In genomic region chr2:44479127-44479887, GRCh38 we compare ENCODE assay signal across 8 cellular contexts.
DNase-seq lines count a peak whose midpoint lies in the region; ATAC-seq, FAIRE-seq and TF ChIP-seq lines count a peak whose summit lies in the region.

No MANE protein-coding gene starts in this region.

- H3K79me2 ChIP-seq in SU-DHL-6 (ENCODE audit: insufficient read depth, low read length), result no peaks in the 10 kb centered on the region

- peak; percentile 97 for FAIRE-seq in GM18507 (lab: Jason Lieb, UNC)

- H3K36me3 ChIP-seq in SU-DHL-6 (ENCODE audit: low read length) (no peaks in the 10 kb centered on the region), kidney epithelial cell (ENCODE audit: control insufficient read depth, insufficient read depth, low read length) (no peaks in the 10 kb centered on the region)

- peaks cover 8% of the 10 kb centered on the region; the same call in 1 of the 2 replicates for H3F3A ChIP-seq in SU-DHL-6 (ENCODE audit: insufficient read depth)

- no peak overlapping the region for H3K4me3 ChIP-seq in SU-DHL-6 (ENCODE audit: insufficient read depth, low read length, poor library complexity, severe bottlenecking)
- H3K4me3 ChIP-seq in kidney epithelial cell (ENCODE audit: low read depth, low read length), result no peak overlapping the region

- peak; percentile 85 for ATAC-seq in HG03045 (IDR thresholded peaks at IDR 0.05; ENCODE audit: unreplicated experiment)
- peak; percentile 94 for ATAC-seq in central memory CD8-positive, alpha-beta T cell (replicated peaks; ENCODE audit: extremely low read depth, poor library complexity, severe bottlenecking)

- no peaks in the 10 kb centered on the region for H3K36me3 Mint-ChIP-seq in central memory CD8-positive, alpha-beta T cell (ENCODE audit: insufficient read depth)

- H3K27me3 ChIP-seq in SU-DHL-6 (ENCODE audit: low read length), result no peaks in the 10 kb centered on the region
- H3K27me3 ChIP-seq in kidney epithelial cell (ENCODE audit: control insufficient read depth, insufficient read depth, low read length), result no peaks in the 10 kb centered on the region

- no peaks in the 10 kb centered on the region for H3K27me3 Mint-ChIP-seq in central memory CD8-positive, alpha-beta T cell

- no peaks in the 10 kb centered on the region for H3K9me3 ChIP-seq in SU-DHL-6 (ENCODE audit: insufficient read depth, low read length)

- TF ChIP-seq CTCF in SU-DHL-6 (IDR thresholded peaks at IDR 0.05; ENCODE audit: insufficient read depth, low read length, poor library complexity, severe bottlenecking) (peak; percentile 99), kidney epithelial cell (IDR thresholded peaks at IDR 0.05; ENCODE audit: insufficient read depth, low read length, poor library complexity, severe bottlenecking) (peak; percentile 100)

- DNase-seq in AG20443 (ENCODE audit: low spot score) (peak; percentile 81), GM18507 (ENCODE audit: extremely low spot score, insufficient read length, low read depth) (peak; percentile 20), NCI-H1694 treated with DMSO at 0.1 percent for 48 hours (lab: John Stamatoyannopoulos, UW) (peak; percentile 91), kidney epithelial cell (ENCODE audit: low read depth) (peak; percentile 43)
- DNase-seq in central memory CD8-positive, alpha-beta T cell (ENCODE audit: low spot score in 2 of 2), result peak in 1 of 2 donors; percentile 43
- peak; percentile 24 for DNase-seq in stimulated activated CD8-positive, alpha-beta memory T cell treated with anti-CD3 and anti-CD28 coated beads, Interleukin-4, amount 100 ng/mL, for 48 hours

- H3K4me2 ChIP-seq in SU-DHL-6 (ENCODE audit: low read depth, low read length, poor library complexity, severe bottlenecking), result no peak overlapping the region

- no peak overlapping the region for H3K9ac ChIP-seq in SU-DHL-6 (ENCODE audit: low read length)

- H3K27ac ChIP-seq in SU-DHL-6 (ENCODE audit: low read depth, low read length), result no peak overlapping the region

- H3K9me3 Mint-ChIP-seq in central memory CD8-positive, alpha-beta T cell, result no peaks in the 10 kb centered on the region

- H4K20me1 ChIP-seq in SU-DHL-6 (ENCODE audit: low read depth, low read length), result no peaks in the 10 kb centered on the region

- no peaks in the 10 kb centered on the region for H3K4me1 Mint-ChIP-seq in central memory CD8-positive, alpha-beta T cell

- H3K9me2 ChIP-seq in SU-DHL-6 (replicated peaks; ENCODE audit: insufficient read depth, low read length), result no peaks in the 10 kb centered on the region

- H2AFZ ChIP-seq in SU-DHL-6 (ENCODE audit: low read depth, low read length, severe bottlenecking), result no peak overlapping the region

- no peak overlapping the region for H3K4me3 Mint-ChIP-seq in central memory CD8-positive, alpha-beta T cell

- no peak overlapping the region for H3K27ac Mint-ChIP-seq in central memory CD8-positive, alpha-beta T cell (ENCODE audit: low read depth)
